ENCODE assay signal across 8 cellular contexts in the genomic region with DNA sequence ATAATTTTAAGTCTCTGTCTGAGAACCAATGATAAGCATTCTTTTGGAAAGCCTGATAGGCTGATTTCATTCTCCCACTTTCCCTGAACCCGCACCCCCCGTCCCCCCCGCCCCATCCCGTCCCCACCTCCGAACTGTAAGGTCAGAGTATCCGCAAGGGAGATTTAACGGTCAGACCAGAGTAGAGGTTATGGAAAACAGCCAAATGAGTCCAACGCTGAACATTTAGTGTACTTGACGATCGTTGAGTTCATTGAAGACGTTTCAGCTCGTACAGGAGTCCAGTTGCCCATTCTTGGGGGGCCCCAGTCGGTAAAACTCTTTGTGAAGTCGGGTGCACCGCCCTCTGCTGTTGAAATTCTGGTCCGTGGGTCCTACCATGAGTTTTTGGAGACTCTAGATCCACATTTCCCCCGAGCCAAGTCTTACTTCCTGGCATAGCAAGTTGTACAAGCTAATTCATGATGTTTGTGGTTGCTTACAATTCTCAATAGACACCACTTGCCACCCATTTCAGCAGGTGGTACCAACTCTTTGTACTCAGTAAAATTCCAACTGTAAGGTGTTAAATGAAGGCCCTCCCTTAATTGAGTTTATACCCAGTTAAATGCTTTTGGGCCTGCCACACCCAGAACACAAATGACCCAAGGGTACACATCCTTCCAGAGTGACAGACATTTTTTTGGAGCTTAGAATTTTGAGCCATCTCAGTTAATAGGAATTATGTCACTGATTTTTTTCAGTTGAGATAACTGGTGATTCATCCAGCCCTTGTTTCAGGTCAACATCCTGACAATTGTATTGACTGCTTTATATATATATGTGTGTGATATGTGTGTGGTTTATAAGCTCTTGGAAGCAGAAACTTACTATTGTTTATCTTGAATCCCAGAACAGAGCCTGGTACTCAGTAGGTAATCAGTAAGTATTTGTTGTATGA. TPM values are rescaled to one million over a fixed set of nuclear protein-coding genes. Genes with fewer than 3 reads are reported as not detected.
DNase-seq lines count a peak whose midpoint lies in the region; ATAC-seq, FAIRE-seq and TF ChIP-seq lines count a peak whose summit lies in the region.

No MANE protein-coding gene starts in this region.

- TF ChIP-seq EP300 in A549 (IDR thresholded peaks at IDR 0.05), result no peak

- peak; percentile 25 to 53; a peak in 3 of 5 replicates for TF ChIP-seq RAD21 in A549 (conservative IDR thresholded peaks at IDR 0.05 in 1 of 2, IDR thresholded peaks at IDR 0.05 in 1 of 2)

- ATAC-seq in A549 (peak in 1 of 2 experiments; percentile 4; a peak in 2 of 6 replicates), HG02642 (IDR thresholded peaks at IDR 0.05; ENCODE audit: poor library complexity, unreplicated experiment) (no peak)
- ATAC-seq in activated CD8-positive, alpha-beta memory T cell treated with anti-CD3 and anti-CD28 coated beads, Interleukin-2, amount 10 ng/mL, durations not matched to agents 7 days and 5 days, result no peak

- H3K27ac ChIP-seq in A549, result peak overlapping the region; percentile 91 to 95

- no peak for FAIRE-seq in A549 (lab: Jason Lieb, UNC)

- H3K27me3 Mint-ChIP-seq in activated CD8-positive, alpha-beta memory T cell treated with anti-CD3 and anti-CD28 coated beads, Interleukin-2, amount 10 ng/mL, durations not matched to agents 7 days and 5 days, result no peaks in the 10 kb centered on the region
- no peaks in the 10 kb centered on the region for H3K27me3 Mint-ChIP-seq in mesothelial cell of epicardium (ENCODE audit: low read depth)

- TF ChIP-seq CTCF in A549 (IDR thresholded peaks at IDR 0.05) (peak; percentile 57), GM12864 (IDR thresholded peaks at IDR 0.05; ENCODE audit: low read depth, low read length, missing control alignments) (peak; percentile 64), mesothelial cell of epicardium (IDR thresholded peaks at IDR 0.05; ENCODE audit: unreplicated experiment) (no peak)

- peaks cover 9% of the 10 kb centered on the region; the same call in 2 of the 3 replicates for H3K4me1 ChIP-seq in A549

- H3K9me3 Mint-ChIP-seq in activated CD8-positive, alpha-beta memory T cell treated with anti-CD3 and anti-CD28 coated beads, Interleukin-2, amount 10 ng/mL, durations not matched to agents 7 days and 5 days (ENCODE audit: low read depth), result no peaks in the 10 kb centered on the region
- no peaks in the 10 kb centered on the region for H3K9me3 Mint-ChIP-seq in mesothelial cell of epicardium

- 2% methylated on average over 15 of the region's 17 CpGs for WGBS in A549 (ENCODE audit: missing lambda C conversion rate)

- H3K27ac Mint-ChIP-seq in activated CD8-positive, alpha-beta memory T cell treated with anti-CD3 and anti-CD28 coated beads, Interleukin-2, amount 10 ng/mL, durations not matched to agents 7 days and 5 days, result peak overlapping the region; percentile 89
- peak overlapping the region; percentile 87 for H3K27ac Mint-ChIP-seq in mesothelial cell of epicardium

- DNase-seq in A549 (ENCODE audit: low read depth in 1 of 2, low spot score in 1 of 2), result peak; percentile 50 to 57
- DNase-seq in GM12864 (ENCODE audit: low read depth), result peak; percentile 44
- DNase-seq in NCI-H524 treated with DMSO at 0.1 percent for 48 hours (lab: John Stamatoyannopoulos, UW), result peak; percentile 1
- peak; percentile 80 for DNase-seq in activated CD8-positive, alpha-beta memory T cell treated with anti-CD3 and anti-CD28 coated beads, Interleukin-2, amount 10 ng/mL, durations not matched to agents 7 days and 5 days
- peak; percentile 44 for DNase-seq in epidermal melanocyte (ENCODE audit: insufficient read length, low spot score)
- peak in 1 of 2 experiments; percentile 41 for DNase-seq in mesothelial cell of epicardium (ENCODE audit: low spot score in 2 of 2, unreplicated experiment in 2 of 2)
- peak; percentile 18 for DNase-seq in stimulated activated naive CD4-positive, alpha-beta T cell treated with Interleukin-2 at 50 U/mL for 16 hours (lab: John Stamatoyannopoulos, UW)

- peaks cover 12% of the 10 kb centered on the region for H3K36me3 Mint-ChIP-seq in activated CD8-positive, alpha-beta memory T cell treated with anti-CD3 and anti-CD28 coated beads, Interleukin-2, amount 10 ng/mL, durations not matched to agents 7 days and 5 days
- peaks cover 11% of the 10 kb centered on the region for H3K36me3 Mint-ChIP-seq in mesothelial cell of epicardium

- H3K4me3 ChIP-seq in A549, result peak overlapping the region; percentile 81
- H3K4me3 ChIP-seq in GM12864 (ENCODE audit: low read depth, low read length), result peak overlapping the region; percentile 100

- peak overlapping the region; percentile 88 for H3K4me3 Mint-ChIP-seq in activated CD8-positive, alpha-beta memory T cell treated with anti-CD3 and anti-CD28 coated beads, Interleukin-2, amount 10 ng/mL, durations not matched to agents 7 days and 5 days
- peak overlapping the region; percentile 92 for H3K4me3 Mint-ChIP-seq in mesothelial cell of epicardium

- POLR2A ChIA-PET in A549 (lab: Yijun Ruan, JAX), result interaction anchor here (1.6 kb wide), 1 partner anchor 204 kb away, joined by 8 read pairs; no protein-coding TSS in a partner anchor

- CTCF ChIA-PET in A549 (lab: Yijun Ruan, JAX), result interaction anchor here (0.5 to 8.0 kb wide), 30 partner anchors 7 to 282 kb away, joined by 3 to 84 read pairs (median 4); a partner anchor contains a TSS
- CTCF ChIA-PET in activated CD8-positive, alpha-beta memory T cell treated with anti-CD3 and anti-CD28 coated beads, Interleukin-2, amount 10 ng/mL, durations not matched to agents 7 days and 5 days (lab: Charles Lee), result interaction anchor here (0.5 to 3.5 kb wide), 16 partner anchors 7 to 383 kb away, joined by 3 to 26 read pairs (median 4); no protein-coding TSS in a partner anchor

- H3K4me1 Mint-ChIP-seq in activated CD8-positive, alpha-beta memory T cell treated with anti-CD3 and anti-CD28 coated beads, Interleukin-2, amount 10 ng/mL, durations not matched to agents 7 days and 5 days, result peaks cover 27% of the 10 kb centered on the region
- H3K4me1 Mint-ChIP-seq in mesothelial cell of epicardium, result peaks cover 21% of the 10 kb centered on the region

- H3K4me2 ChIP-seq in A549, result peak overlapping the region; percentile 67

- H3K9me3 ChIP-seq in A549, result no peaks in the 10 kb centered on the region

- TF ChIP-seq POLR2A in A549 (IDR thresholded peaks at IDR 0.05; ENCODE audit: low read length), result no peak

TF ChIP-seq in A549, 52 proteins besides CTCF, POLR2A, EP300 and RAD21:
- peak; percentile 74 for TF ChIP-seq SMC3 (IDR thresholded peaks at IDR 0.05)
- no peak for TF ChIP-seq EHMT2 (IDR thresholded peaks at IDR 0.05; ENCODE audit: low read depth)

RNA-seq across cellular contexts. Expression of a gene that starts 1.2 kb away (rescaled TPM):
- polyA plus RNA-seq in A549 (2011; rRNA removed), result 37.3 and 39.2 TPM in 2 replicates
- 14.1 and 14.5 TPM in 2 replicates for polyA plus RNA-seq in A549 (2012; cell fraction: cytosol; rRNA removed)
- 5.1 and 7.3 TPM in 2 replicates for polyA plus RNA-seq in A549 (2012; cell fraction: nucleus; rRNA removed)
- 21.6 to 27.8 TPM (median 24.7 TPM) in 3 replicates for polyA plus RNA-seq in A549 (2017; fragmentation: RNase III; extraction: RNeasy Plus Mini Kit Qiagen cat#74134 plus additional on column Dnase treatment)
- polyA minus RNA-seq in A549 (2011; rRNA and poly(A)+ RNA removed), result 10.6 and 10.9 TPM in 2 replicates
- 10 to 100 TPM; 21.7 to 26.4 TPM for total RNA-seq in activated CD8-positive, alpha-beta memory T cell treated with anti-CD3 and anti-CD28 coated beads, Interleukin-2, amount 10 ng/mL, durations not matched to agents 7 days and 5 days
- total RNA-seq in mesothelial cell of epicardium, result 63.8 to 66.1 TPM (median 65.9 TPM) in 3 replicates

RNA-seq across cellular contexts. Expression of a gene that starts 1.3 kb away (rescaled TPM):
- polyA plus RNA-seq in A549 (2011; rRNA removed), result 0.37 and 0.49 TPM in 2 replicates
- 0.13 and 0.26 TPM in 2 replicates for polyA plus RNA-seq in A549 (2012; cell fraction: cytosol; rRNA removed)
- polyA plus RNA-seq in A549 (2012; cell fraction: nucleus; rRNA removed), result 0.31 TPM in 2 replicates
- polyA plus RNA-seq in A549 (2017; fragmentation: RNase III; extraction: RNeasy Plus Mini Kit Qiagen cat#74134 plus additional on column Dnase treatment), result 0.24 to 0.41 TPM (median 0.32 TPM) in 3 replicates
- 0.50 and 0.78 TPM in 2 replicates for polyA minus RNA-seq in A549 (2011; rRNA and poly(A)+ RNA removed)
- 1 to 10 TPM; 3.8 to 4.3 TPM for total RNA-seq in activated CD8-positive, alpha-beta memory T cell treated with anti-CD3 and anti-CD28 coated beads, Interleukin-2, amount 10 ng/mL, durations not matched to agents 7 days and 5 days
- total RNA-seq in mesothelial cell of epicardium, result 2.6 to 3.0 TPM (median 2.6 TPM) in 3 replicates
